23 cellular contexts compared by ENCODE assay signal in genomic region chr10:129694633-129695356, GRCh38.
DNase-seq lines count a peak whose midpoint lies in the region; ATAC-seq, FAIRE-seq and TF ChIP-seq lines count a peak whose summit lies in the region.
"Had no signal": no experiment of that assay in that cellular context is flagged by ENCODE, and none has a peak within 500 bp of the region (broad histone marks: within the 10 kb centered on the region; RNA-seq: fewer than 3 reads in every experiment).

No MANE protein-coding gene starts in this region.

- H3K36me3 ChIP-seq in liver (ENCODE audit: control insufficient read depth in 4 of 4, insufficient read depth in 3 of 4, low read depth in 1 of 4, low read length in 3 of 4) (no peaks in the 10 kb centered on the region), HepG2 (replicated peaks in 1 of 2; ENCODE audit: control insufficient read depth in 1 of 2, insufficient read depth in 2 of 2, low read length in 2 of 2) (no peaks in the 10 kb centered on the region), right atrium auricular region (no peaks in the 10 kb centered on the region)
- H3K36me3 ChIP-seq: neutrophil, transverse colon had no signal

- H4K20me1 ChIP-seq in HepG2 (ENCODE audit: insufficient read depth, low read length), result no peaks in the 10 kb centered on the region

- WGBS in liver, result 55% methylated on average over 7 of the region's 7 CpGs
- WGBS in HepG2 (ENCODE audit: low lambda C conversion rate), result 64% methylated on average over 7 of the region's 7 CpGs

- H3K4me3 ChIP-seq in liver (ENCODE audit: low read depth in 1 of 3, low read length in 3 of 3), result no peak overlapping the region
- H3K4me3 ChIP-seq in HepG2 (replicated peaks in 1 of 3; ENCODE audit: insufficient read depth in 1 of 3, low read depth in 2 of 3, low read length in 3 of 3), result no peak overlapping the region
- H3K4me3 ChIP-seq in right atrium auricular region, result no peak overlapping the region
- H3K4me3 ChIP-seq: skin epidermis, transverse colon had no signal

- in situ Hi-C loops in HepG2 (cut with HindIII; ENCODE audit: extremely low pct_ligation_motif_present, low pct_unique_long_range_greater_than_20kb), result no loop called here

- TF ChIP-seq CTCF in liver (IDR thresholded peaks at IDR 0.05; ENCODE audit: low read depth, low read length, missing input control) (no peak), HepG2 (CRISPR knock-in tag; IDR thresholded peaks at IDR 0.05) (no peak), right atrium auricular region (IDR thresholded peaks at IDR 0.05) (no peak)

- no peaks in the 10 kb centered on the region for H3K27me3 Mint-ChIP-seq in activated CD4-positive, alpha-beta T cell treated with anti-CD3 and anti-CD28 coated beads, Interleukin-2, amount 10 ng/mL, durations not matched to agents 7 days and 5 days
- no peaks in the 10 kb centered on the region for H3K27me3 Mint-ChIP-seq in activated T-cell treated with anti-CD3 and anti-CD28 coated beads, Interleukin-2, amount 50 U/mL, for 4 hours (ENCODE audit: low read depth)

- H3K36me3 Mint-ChIP-seq in activated CD4-positive, alpha-beta T cell treated with anti-CD3 and anti-CD28 coated beads, Interleukin-2, amount 10 ng/mL, durations not matched to agents 7 days and 5 days (ENCODE audit: low read depth), result no peaks in the 10 kb centered on the region
- H3K36me3 Mint-ChIP-seq in activated T-cell treated with anti-CD3 and anti-CD28 coated beads, Interleukin-2, amount 50 U/mL, for 4 hours (ENCODE audit: insufficient read depth), result peaks cover 4% of the 10 kb centered on the region

- POLR2A ChIA-PET in HepG2 (lab: Yijun Ruan, JAX), result no interaction called here
- POLR2A ChIA-PET in activated CD4-positive, alpha-beta T cell treated with anti-CD3 and anti-CD28 coated beads, Interleukin-2, amount 10 ng/mL, durations not matched to agents 7 days and 5 days (lab: Charles Lee), result no interaction called here

- no peak for TF ChIP-seq POLR2A in HepG2 (IDR thresholded peaks at IDR 0.05; ENCODE audit: insufficient read depth in 1 of 2, low read depth in 2 of 2, low read length in 2 of 2)

- no peak for DNase-seq in HepG2 (ENCODE audit: low spot score)
- DNase-seq in right atrium auricular region (ENCODE audit: low spot score), result peak; percentile 69
- DNase-seq in posterior vena cava (ENCODE audit: low spot score), result peak; percentile 87
- DNase-seq in NCI-H1105 (lab: John Stamatoyannopoulos, UW), result no peak
- no peak for DNase-seq in activated CD4-positive, alpha-beta T cell treated with anti-CD3 and anti-CD28 coated beads, Interleukin-2, amount 10 ng/mL, durations not matched to agents 7 days and 5 days
- no peak for DNase-seq in activated T-cell treated with anti-CD3 and anti-CD28 coated beads, Interleukin-2, amount 50 U/mL, for 4 hours
- DNase-seq: activated effector memory CD4-positive, alpha-beta T cell treated with anti-CD3 and anti-CD28 coated beads, Interleukin-2, amount 50 U/mL, for 16 hours; amniotic stem cell; cerebellar nuclear complex; DMS153; H9; immature natural killer cell; NCI-H526 treated with DMSO at 0.1 percent for 48 hours; PC-3; T-helper 9 cell; transverse colon had no signal

- intact Hi-C loops in HepG2 (cut with micrococcal nuclease; ENCODE audit: unreplicated experiment), result no loop called here
- intact Hi-C loops in posterior vena cava (cut with DNase I), result no loop called here

- no peak overlapping the region for H2AFZ ChIP-seq in HepG2 (ENCODE audit: low read length)

- FAIRE-seq in HepG2 (lab: Jason Lieb, UNC), result no peak
- FAIRE-seq: A204.1 had no signal

- peaks cover 2 to 14% (median 10%) of the 10 kb centered on the region in 4 donors for H3K4me1 ChIP-seq in liver (ENCODE audit: control insufficient read depth in 4 of 4, insufficient read depth in 4 of 4, low read length in 3 of 4)
- H3K4me1 ChIP-seq in HepG2 (ENCODE audit: insufficient read depth, low read length), result no peaks in the 10 kb centered on the region
- H3K4me1 ChIP-seq in right atrium auricular region, result peaks cover 0 to 32% of the 10 kb centered on the region in 2 donors

- H3K9ac ChIP-seq in liver (ENCODE audit: low read depth in 1 of 2, low read length in 2 of 2) (no peak overlapping the region), HepG2 (ENCODE audit: insufficient read depth, low read depth, low read length) (no peak overlapping the region)

- no peak overlapping the region for H3K4me3 Mint-ChIP-seq in activated CD4-positive, alpha-beta T cell treated with anti-CD3 and anti-CD28 coated beads, Interleukin-2, amount 10 ng/mL, durations not matched to agents 7 days and 5 days
- no peak overlapping the region for H3K4me3 Mint-ChIP-seq in activated T-cell treated with anti-CD3 and anti-CD28 coated beads, Interleukin-2, amount 50 U/mL, for 4 hours
- H3K4me3 Mint-ChIP-seq: H9, immature natural killer cell had no signal

- H3K9me3 Mint-ChIP-seq in activated CD4-positive, alpha-beta T cell treated with anti-CD3 and anti-CD28 coated beads, Interleukin-2, amount 10 ng/mL, durations not matched to agents 7 days and 5 days, result no peaks in the 10 kb centered on the region
- H3K9me3 Mint-ChIP-seq in activated T-cell treated with anti-CD3 and anti-CD28 coated beads, Interleukin-2, amount 50 U/mL, for 4 hours, result no peaks in the 10 kb centered on the region
- H3K9me3 Mint-ChIP-seq: H9, immature natural killer cell had no signal

- no peak for ATAC-seq in HepG2
- ATAC-seq in activated T-cell treated with anti-CD3 and anti-CD28 coated beads, Interleukin-2, amount 50 U/mL, for 4 hours, result no peak
- ATAC-seq in HG03460 (IDR thresholded peaks at IDR 0.05; ENCODE audit: unreplicated experiment), result no peak
- ATAC-seq: activated CD4-positive, CD25-positive, alpha-beta regulatory T cell treated with anti-CD3 and anti-CD28 coated beads, Interleukin-2, amount 50 U/mL, for 24 hours; PC-3 had no signal

- H3K79me2 ChIP-seq in HepG2 (ENCODE audit: insufficient read depth, low read length), result no peaks in the 10 kb centered on the region

- CTCF ChIA-PET in HepG2 (lab: Yijun Ruan, JAX; ENCODE audit: low intra/inter-chr PET ratio, low total read pairs), result no interaction called here
- CTCF ChIA-PET in activated CD4-positive, alpha-beta T cell treated with anti-CD3 and anti-CD28 coated beads, Interleukin-2, amount 10 ng/mL, durations not matched to agents 7 days and 5 days (lab: Charles Lee), result interaction anchor here (0.5 to 0.6 kb wide), 2 partner anchors 22 to 62 kb away, joined by 3 read pairs; no protein-coding TSS in a partner anchor

- TF ChIP-seq RAD21 in liver (IDR thresholded peaks at IDR 0.05) (no peak), HepG2 (CRISPR knock-in tag; IDR thresholded peaks at IDR 0.05) (no peak)

- no TSS peak for BruUV-seq in HepG2 (replicated peaks; lab: Mats Ljungman, UMichigan)

- no peak overlapping the region for H3K4me2 ChIP-seq in HepG2 (ENCODE audit: low read depth, low read length)

- peak overlapping the region in 1 of 2 donors; percentile 51 for H3K27ac ChIP-seq in liver (ENCODE audit: low read depth in 1 of 2, low read length in 2 of 2)
- no peak overlapping the region for H3K27ac ChIP-seq in HepG2 (ENCODE audit: extremely low read length, insufficient read depth, low read length)
- H3K27ac ChIP-seq in right atrium auricular region, result no peak overlapping the region
- H3K27ac ChIP-seq: C4-2B, neutrophil, skin epidermis had no signal

- no peaks in the 10 kb centered on the region for H3K4me1 Mint-ChIP-seq in activated CD4-positive, alpha-beta T cell treated with anti-CD3 and anti-CD28 coated beads, Interleukin-2, amount 10 ng/mL, durations not matched to agents 7 days and 5 days
- no peaks in the 10 kb centered on the region for H3K4me1 Mint-ChIP-seq in activated T-cell treated with anti-CD3 and anti-CD28 coated beads, Interleukin-2, amount 50 U/mL, for 4 hours (ENCODE audit: low read depth)

- TF ChIP-seq EP300 in HepG2 (IDR thresholded peaks at IDR 0.05; ENCODE audit: low read depth in 2 of 2, low read length in 2 of 2) (no peak), HepG2 (CRISPR knock-in tag; IDR thresholded peaks at IDR 0.05; ENCODE audit: borderline replicate concordance) (no peak)

- no peaks in the 10 kb centered on the region for H3K9me3 ChIP-seq in liver (ENCODE audit: control insufficient read depth in 4 of 4, low read length in 3 of 4)
- H3K9me3 ChIP-seq in HepG2 (ENCODE audit: low read length), result peaks cover 5% of the 10 kb centered on the region; the same call in 1 of the 2 replicates
- H3K9me3 ChIP-seq in right atrium auricular region, result no peaks in the 10 kb centered on the region
- H3K9me3 ChIP-seq: neutrophil, transverse colon had no signal

- H3K27me3 ChIP-seq in liver (ENCODE audit: control insufficient read depth in 4 of 4, insufficient read depth in 4 of 4, low read length in 3 of 4) (no peaks in the 10 kb centered on the region), HepG2 (ENCODE audit: control insufficient read depth in 1 of 2, insufficient read depth in 2 of 2, low read length in 2 of 2) (no peaks in the 10 kb centered on the region), right atrium auricular region (no peaks in the 10 kb centered on the region)
- H3K27me3 ChIP-seq: neutrophil, transverse colon had no signal

- no peak overlapping the region for H3K27ac Mint-ChIP-seq in activated CD4-positive, alpha-beta T cell treated with anti-CD3 and anti-CD28 coated beads, Interleukin-2, amount 10 ng/mL, durations not matched to agents 7 days and 5 days
- H3K27ac Mint-ChIP-seq: immature natural killer cell had no signal

TF ChIP-seq in liver, 16 proteins besides CTCF, POLR2A, EP300 and RAD21:
- TF ChIP-seq NR2F2 (IDR thresholded peaks at IDR 0.05) (peak; percentile 55), JUND (IDR thresholded peaks at IDR 0.05) (no peak), HNF4A (conservative IDR thresholded peaks at IDR 0.05) (peak in 1 of 2 donors; percentile 6)

TF ChIP-seq in HepG2, 621 proteins besides CTCF, POLR2A, EP300 and RAD21 (continues in another document):
- TF ChIP-seq, protein P1, sequence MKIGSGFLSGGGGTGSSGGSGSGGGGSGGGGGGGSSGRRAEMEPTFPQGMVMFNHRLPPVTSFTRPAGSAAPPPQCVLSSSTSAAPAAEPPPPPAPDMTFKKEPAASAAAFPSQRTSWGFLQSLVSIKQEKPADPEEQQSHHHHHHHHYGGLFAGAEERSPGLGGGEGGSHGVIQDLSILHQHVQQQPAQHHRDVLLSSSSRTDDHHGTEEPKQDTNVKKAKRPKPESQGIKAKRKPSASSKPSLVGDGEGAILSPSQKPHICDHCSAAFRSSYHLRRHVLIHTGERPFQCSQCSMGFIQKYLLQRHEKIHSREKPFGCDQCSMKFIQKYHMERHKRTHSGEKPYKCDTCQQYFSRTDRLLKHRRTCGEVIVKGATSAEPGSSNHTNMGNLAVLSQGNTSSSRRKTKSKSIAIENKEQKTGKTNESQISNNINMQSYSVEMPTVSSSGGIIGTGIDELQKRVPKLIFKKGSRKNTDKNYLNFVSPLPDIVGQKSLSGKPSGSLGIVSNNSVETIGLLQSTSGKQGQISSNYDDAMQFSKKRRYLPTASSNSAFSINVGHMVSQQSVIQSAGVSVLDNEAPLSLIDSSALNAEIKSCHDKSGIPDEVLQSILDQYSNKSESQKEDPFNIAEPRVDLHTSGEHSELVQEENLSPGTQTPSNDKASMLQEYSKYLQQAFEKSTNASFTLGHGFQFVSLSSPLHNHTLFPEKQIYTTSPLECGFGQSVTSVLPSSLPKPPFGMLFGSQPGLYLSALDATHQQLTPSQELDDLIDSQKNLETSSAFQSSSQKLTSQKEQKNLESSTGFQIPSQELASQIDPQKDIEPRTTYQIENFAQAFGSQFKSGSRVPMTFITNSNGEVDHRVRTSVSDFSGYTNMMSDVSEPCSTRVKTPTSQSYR (CRISPR knock-in tag; IDR thresholded peaks at IDR 0.05; ENCODE audit: borderline replicate concordance), result no peak
- no peak for TF ChIP-seq KDM3A (CRISPR knock-in tag; IDR thresholded peaks at IDR 0.05; ENCODE audit: low read depth)

Comparison
In these comparisons a context has a peak if more than half of its experiments do, and no peak if none do; other contexts are left out.
1. DNase-seq: peak in right atrium auricular region (single experiment) and posterior vena cava (single experiment); none in HepG2 (single experiment), NCI-H1105 (single experiment), activated CD4-positive, alpha-beta T cell treated with anti-CD3 and anti-CD28 coated beads, Interleukin-2, amount 10 ng/mL, durations not matched to agents 7 days and 5 days (single experiment) and activated T-cell treated with anti-CD3 and anti-CD28 coated beads, Interleukin-2, amount 50 U/mL, for 4 hours (single experiment).